In the genomic region with DNA sequence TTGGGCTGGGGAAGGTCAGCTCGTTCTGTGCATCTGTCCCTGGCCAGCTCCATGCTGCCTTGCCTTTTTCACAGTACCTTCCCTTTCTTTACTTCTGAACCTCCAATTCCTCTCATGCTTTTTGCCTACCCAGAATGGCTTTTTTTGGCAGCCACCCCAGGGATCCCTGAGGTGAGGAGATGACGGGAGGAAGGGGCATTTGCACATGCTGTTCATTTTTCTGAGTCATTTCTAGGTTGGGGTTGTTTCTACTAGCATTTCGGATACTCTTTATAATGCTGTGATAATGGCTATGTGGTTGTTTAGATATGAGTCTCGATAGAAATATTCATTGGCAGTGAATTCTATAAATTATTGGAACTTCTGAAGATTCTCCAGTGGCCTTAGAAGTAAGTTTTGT, we compare ENCODE assay signal across 16 cellular contexts.
DNase-seq lines count a peak whose midpoint lies in the region; ATAC-seq and TF ChIP-seq lines count a peak whose summit lies in the region.
"Had no signal": no experiment of that assay in that cellular context is flagged by ENCODE, and none has a peak within 500 bp of the region (broad histone marks: within the 10 kb centered on the region; RNA-seq: fewer than 3 reads in every experiment).

No MANE protein-coding gene starts in this region.

- no peak for TF ChIP-seq POLR2A in IMR-90 (IDR thresholded peaks at IDR 0.05; ENCODE audit: low read depth, low read length)

- in situ Hi-C loops in IMR-90 (cut with MboI; ENCODE audit: low sequenced_read_pairs) = no loop called here

- H3K9me3 ChIP-seq in IMR-90 (ENCODE audit: control insufficient read depth, insufficient read depth, low read length) = peaks cover 4% of the 10 kb centered on the region; the same call in 1 of the 2 replicates

- H3K4ac ChIP-seq in IMR-90 (ENCODE audit: low read depth, low read length) = no peak overlapping the region

- no peak overlapping the region for H3K4me2 ChIP-seq in IMR-90 (ENCODE audit: low read depth, low read length)
- H3K4me2 ChIP-seq: GM23338 had no signal

- no peak overlapping the region for H3K9ac ChIP-seq in IMR-90 (ENCODE audit: low read depth, low read length)

- H3K23ac ChIP-seq in IMR-90 (ENCODE audit: low read depth, low read length) = no peak overlapping the region

- no peak overlapping the region for H3K27ac ChIP-seq in IMR-90 (ENCODE audit: insufficient read depth, low read length)
- H3K27ac ChIP-seq: C4-2B had no signal

- CTCF ChIA-PET in IMR-90 (lab: Yijun Ruan, JAX) = no interaction called here

- H4K8ac ChIP-seq in IMR-90 (ENCODE audit: low read depth in 2 of 2, low read length in 2 of 2) = no peak overlapping the region

- H3K4me3 ChIP-seq in IMR-90 (ENCODE audit: insufficient read depth, low read depth, low read length) = no peak overlapping the region
- H3K4me3 ChIP-seq: GM23338, K562 had no signal

- H3K36me3 ChIP-seq in IMR-90 (ENCODE audit: control insufficient read depth, insufficient read depth, low read length) = no peaks in the 10 kb centered on the region

- H2BK20ac ChIP-seq in IMR-90 (ENCODE audit: low read depth, low read length) = no peak overlapping the region

- H3K9me1 ChIP-seq in IMR-90 (ENCODE audit: insufficient read depth, low read length) = no peaks in the 10 kb centered on the region

- no peak overlapping the region for H3K14ac ChIP-seq in IMR-90 (replicated peaks; ENCODE audit: low read depth, low read length)

- no peak overlapping the region for H3K56ac ChIP-seq in IMR-90 (ENCODE audit: extremely low read depth, insufficient read depth, low read length)

- no peak overlapping the region for H2AK9ac ChIP-seq in IMR-90 (replicated peaks; ENCODE audit: low read depth, low read length, poor library complexity)

- intact Hi-C loops in IMR-90 (cut with micrococcal nuclease) = no loop called here

- H4K20me1 ChIP-seq in IMR-90 (ENCODE audit: insufficient read depth, low read length) = no peaks in the 10 kb centered on the region

- H2BK120ac ChIP-seq in IMR-90 (ENCODE audit: low read depth, low read length) = no peak overlapping the region

- no peak overlapping the region for H2AK5ac ChIP-seq in IMR-90 (ENCODE audit: low read depth, low read length)

- H4K5ac ChIP-seq in IMR-90 (ENCODE audit: low read depth, low read length) = no peak overlapping the region

- H3K18ac ChIP-seq in IMR-90 (ENCODE audit: low read depth, low read length) = no peak overlapping the region

- H3K4me1 ChIP-seq in IMR-90 (ENCODE audit: control insufficient read depth, insufficient read depth, low read length) = peaks cover 2% of the 10 kb centered on the region; the same call in 1 of the 2 replicates

- H3K79me1 ChIP-seq in IMR-90 (ENCODE audit: low read depth in 1 of 2, low read length in 2 of 2) = no peaks in the 10 kb centered on the region

- dilution Hi-C loops in IMR-90 (cut with HindIII; ENCODE audit: low sequenced_read_pairs, unreplicated experiment) = no loop called here

- DNase-seq in EH (ENCODE audit: low read depth) (peak; percentile 35), IMR-90 (peak; percentile 45), astrocyte of the hippocampus (ENCODE audit: low read depth, low spot score) (peak; percentile 24), smooth muscle cell of the brain vasculature (ENCODE audit: low read depth, low spot score) (peak; percentile 57), iPS-NIHi11 (ENCODE audit: low spot score) (no peak), foreskin melanocyte (no peak), superior temporal gyrus (ENCODE audit: extremely low spot score) (no peak)
- DNase-seq: ACHN; AML-193; CD4-positive, alpha-beta T cell; DMS79 treated with DMSO at 0.1 percent for 48 hours; GDM1; HCEC 1CT had no signal

- no peaks in the 10 kb centered on the region; the same call in 1 of the 2 replicates for H3K27me3 ChIP-seq in IMR-90 (ENCODE audit: control insufficient read depth, insufficient read depth, low read length)

- peak; percentile 63 for ATAC-seq in IMR-90 (ENCODE audit: low read depth)
- ATAC-seq: GM23338, K562 had no signal

- no peak overlapping the region for H4K91ac ChIP-seq in IMR-90 (ENCODE audit: insufficient read depth, low read depth, low read length)

- no CpG with 5 or more reads among the region's 4 CpGs for WGBS in IMR-90 (ENCODE audit: extremely low coverage in 2 of 2, insufficient read length in 1 of 2), 2 experiments

- no peak overlapping the region for H2BK5ac ChIP-seq in IMR-90 (ENCODE audit: low read depth, low read length, poor library complexity, severe bottlenecking)

- POLR2A ChIA-PET in IMR-90 (lab: Charles Lee; ENCODE audit: unreplicated experiment) = no interaction called here

- no TSS peak for BruUV-seq in IMR-90 (replicated peaks; lab: Mats Ljungman, UMichigan)

- no peak overlapping the region for H2AFZ ChIP-seq in IMR-90 (replicated peaks; ENCODE audit: low read length, poor library complexity)
- H2AFZ ChIP-seq: GM23338 had no signal

- no peak overlapping the region for H2BK15ac ChIP-seq in IMR-90 (ENCODE audit: low read depth, low read length)

- no peak for TF ChIP-seq RAD21 in IMR-90 (IDR thresholded peaks at IDR 0.05; ENCODE audit: low read length)

- TF ChIP-seq CTCF in IMR-90 (conservative IDR thresholded peaks at IDR 0.05; ENCODE audit: low read depth, low read length) = no peak

TF ChIP-seq in IMR-90, 13 proteins besides CTCF, POLR2A, EP300 and RAD21:
- TF ChIP-seq NFE2L2 (IDR thresholded peaks at IDR 0.05; ENCODE audit: low read depth, low read length) = no peak
- no peak for TF ChIP-seq RCOR1 (IDR thresholded peaks at IDR 0.05; ENCODE audit: insufficient replicate concordance, low read length)
- no peak for TF ChIP-seq CEBPB (IDR thresholded peaks at IDR 0.05; ENCODE audit: low read depth, low read length)
- TF ChIP-seq BHLHE40 (IDR thresholded peaks at IDR 0.05; ENCODE audit: low read depth, low read length) = 0 out of 2 replicates have a peak, but pooled peaks have one; percentile 6
- TF ChIP-seq CHD1 (IDR thresholded peaks at IDR 0.05; ENCODE audit: low read depth, low read length) = no peak
- no peak for TF ChIP-seq RFX5 (IDR thresholded peaks at IDR 0.05; ENCODE audit: low read depth, low read length)
- no peak for TF ChIP-seq MAFK (IDR thresholded peaks at IDR 0.05; ENCODE audit: low read depth, low read length)
- TF ChIP-seq, protein P1, sequence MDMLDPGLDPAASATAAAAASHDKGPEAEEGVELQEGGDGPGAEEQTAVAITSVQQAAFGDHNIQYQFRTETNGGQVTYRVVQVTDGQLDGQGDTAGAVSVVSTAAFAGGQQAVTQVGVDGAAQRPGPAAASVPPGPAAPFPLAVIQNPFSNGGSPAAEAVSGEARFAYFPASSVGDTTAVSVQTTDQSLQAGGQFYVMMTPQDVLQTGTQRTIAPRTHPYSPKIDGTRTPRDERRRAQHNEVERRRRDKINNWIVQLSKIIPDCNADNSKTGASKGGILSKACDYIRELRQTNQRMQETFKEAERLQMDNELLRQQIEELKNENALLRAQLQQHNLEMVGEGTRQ (IDR thresholded peaks at IDR 0.05; ENCODE audit: low read depth, low read length) = no peak

Comparison
In these comparisons a context has a peak if more than half of its experiments do, and no peak if none do; other contexts are left out.
1. DNase-seq: peak in EH (single experiment), IMR-90 (single experiment), astrocyte of the hippocampus (single experiment) and smooth muscle cell of the brain vasculature (single experiment); none in iPS-NIHi11 (single experiment), foreskin melanocyte (single experiment) and superior temporal gyrus (single experiment).